ENCODE assay signal across 9 cellular contexts in the genomic region with DNA sequence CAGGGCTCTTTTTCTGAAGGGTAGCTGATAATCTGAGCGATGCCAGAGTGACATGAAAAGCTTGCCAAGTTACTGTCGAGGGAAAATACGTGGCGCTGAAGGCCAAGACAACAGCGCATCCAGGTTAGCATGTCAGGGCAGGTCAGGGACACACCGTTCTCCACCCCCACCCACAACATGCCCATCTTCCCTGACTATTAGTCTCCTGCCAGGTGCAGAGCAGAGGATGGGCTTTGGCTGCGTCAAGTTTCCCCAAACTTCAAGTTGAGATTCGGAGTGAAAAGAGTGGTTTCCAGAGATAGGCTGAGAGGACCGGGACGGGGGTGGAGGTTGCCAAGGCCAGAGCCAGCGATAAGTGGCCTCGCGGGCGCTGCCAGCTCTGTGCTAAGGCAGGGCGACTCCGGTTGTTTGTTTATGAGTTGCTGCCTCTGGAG. TPM values are rescaled to one million over a fixed set of nuclear protein-coding genes. Genes with fewer than 3 reads are reported as not detected.
A peak's percentile ranks its signal among the peaks of the same experiment; 100 is the strongest.
DNase-seq lines count a peak whose midpoint lies in the region; ATAC-seq and TF ChIP-seq lines count a peak whose summit lies in the region.
"Had no signal": no experiment of that assay in that cellular context is flagged by ENCODE, and none has a peak within 500 bp of the region (broad histone marks: within the 10 kb centered on the region; RNA-seq: fewer than 3 reads in every experiment).

No MANE protein-coding gene starts in this region.

- no peak overlapping the region for H3K27ac Mint-ChIP-seq in osteocyte (ENCODE audit: unreplicated experiment)

- no peaks in the 10 kb centered on the region for H3K36me3 ChIP-seq in BJ (ENCODE audit: control insufficient read depth, insufficient read depth, low read length)

- DNase-seq in BJ (ENCODE audit: low read depth): no peak
- DNase-seq in NCI-H510A treated with DMSO at 0.1 percent for 48 hours (lab: John Stamatoyannopoulos, UW): peak; percentile 30
- DNase-seq in foreskin keratinocyte: peak in 1 of 2 donors; percentile 65
- DNase-seq in osteocyte (ENCODE audit: extremely low spot score, unreplicated experiment): no peak
- DNase-seq in OCI-M1 (lab: John Stamatoyannopoulos, UW): no peak
- no peak for DNase-seq in stimulated activated CD8-positive, alpha-beta memory T cell treated with anti-CD3 and anti-CD28 coated beads, Interleukin-4, amount 100 ng/mL, for 48 hours
- DNase-seq: DMS79 had no signal

- H3K4me3 ChIP-seq in BJ (ENCODE audit: low read depth, low read length): peak overlapping the region; percentile 80

- H3K36me3 Mint-ChIP-seq in osteocyte (ENCODE audit: unreplicated experiment): no peaks in the 10 kb centered on the region

- CTCF ChIA-PET in BJ (lab: Yijun Ruan, JAX): interaction anchor here (0.7 to 3.4 kb wide), 8 partner anchors 9 to 263 kb away, joined by 3 to 20 read pairs (median 6); no protein-coding TSS in a partner anchor

- peaks cover 61% of the 10 kb centered on the region for H3K27me3 Mint-ChIP-seq in osteocyte (ENCODE audit: unreplicated experiment)

- peak; percentile 58 for ATAC-seq in foreskin keratinocyte
- no peak for ATAC-seq in HG03135 (IDR thresholded peaks at IDR 0.05; ENCODE audit: unreplicated experiment)
- no peak for ATAC-seq in GM18870 (IDR thresholded peaks at IDR 0.05; ENCODE audit: unreplicated experiment)

- peak overlapping the region; percentile 68 for H3K4me3 Mint-ChIP-seq in osteocyte (ENCODE audit: unreplicated experiment)

- H3K27ac ChIP-seq in foreskin keratinocyte: no peak overlapping the region

- H3K27me3 ChIP-seq in BJ (ENCODE audit: control insufficient read depth, insufficient read depth, low read length) (no peaks in the 10 kb centered on the region), foreskin keratinocyte (peaks cover 79% of the 10 kb centered on the region)

- peaks cover 18% of the 10 kb centered on the region for H3K4me1 Mint-ChIP-seq in osteocyte (ENCODE audit: unreplicated experiment)

- TF ChIP-seq CTCF in BJ (IDR thresholded peaks at IDR 0.05; ENCODE audit: insufficient read depth, low read depth, low read length) (no peak), foreskin keratinocyte (conservative IDR thresholded peaks at IDR 0.05) (no peak), osteocyte (IDR thresholded peaks at IDR 0.05) (no peak)

- H3K4me1 ChIP-seq in foreskin keratinocyte: no peaks in the 10 kb centered on the region

- POLR2A ChIA-PET in BJ (lab: Charles Lee): interaction anchor here (0.7 to 0.9 kb wide), 2 partner anchors 10 to 23 kb away, joined by 3 read pairs; no protein-coding TSS in a partner anchor

- H3K9me3 Mint-ChIP-seq in osteocyte (ENCODE audit: unreplicated experiment): no peaks in the 10 kb centered on the region

RNA-seq across cellular contexts. Expression of a gene that starts 1.7 kb away (rescaled TPM):
- 17.1 and 44.1 TPM in 2 replicates for polyA plus RNA-seq in BJ (2011; rRNA removed)
- polyA minus RNA-seq in BJ (2011; rRNA and poly(A)+ RNA removed): 40.9 and 42.6 TPM in 2 replicates
- total RNA-seq in foreskin keratinocyte: 0.49 and 0.78 TPM in 2 replicates
- polyA plus RNA-seq in foreskin keratinocyte: 0.10 and 0.21 TPM in 2 replicates
- 0.21 and 0.64 TPM in 2 replicates for total RNA-seq in osteocyte
